22 cellular contexts compared by ENCODE assay signal in genomic region chr1:114338491-114338890, GRCh38.
"Had no signal": no experiment of that assay in that cellular context is flagged by ENCODE, and none has a peak within 500 bp of the region (broad histone marks: within the 10 kb centered on the region; RNA-seq: fewer than 3 reads in every experiment).

No MANE protein-coding gene starts in this region.

- ATAC-seq: gastroesophageal sphincter, left lung had no signal

- H3K27me3 Mint-ChIP-seq: activated CD4-positive, alpha-beta memory T cell treated with anti-CD3 and anti-CD28 coated beads for 36 hours had no signal

- H3K4me1 ChIP-seq: gastroesophageal sphincter, left lung, neural progenitor cell, uterus had no signal

- H3K27ac ChIP-seq: coronary artery, esophagus squamous epithelium, gastroesophageal sphincter, left lung, neural progenitor cell, testis, uterus had no signal

- H3K9me3 ChIP-seq: esophagus squamous epithelium, gastroesophageal sphincter, left lung, testis, uterus had no signal

- H3K36me3 ChIP-seq: esophagus squamous epithelium, gastroesophageal sphincter, left lung, neural progenitor cell, uterus had no signal

- DNase-seq: activated B cell treated with CpG ODN at 0.5 μM for 24 hours; activated CD4-positive, alpha-beta memory T cell treated with anti-CD3 and anti-CD28 coated beads for 36 hours; activated CD4-positive, alpha-beta T cell treated with anti-CD3 and anti-CD28 coated beads for 4 hours; activated naive CD4-positive, alpha-beta T cell treated with anti-CD3 and anti-CD28 coated beads for 36 hours; activated T-cell treated with anti-CD3 and anti-CD28 coated beads, Interleukin-2, amount 50 U/mL, for 48 hours; cerebellar nuclear complex; esophagus squamous epithelium; kidney glomerular epithelial cell; left lung; midbrain; retina; stimulated activated CD4-positive, alpha-beta T cell treated with anti-CD3 and anti-CD28 coated beads, Interleukin-4, amount 100 ng/mL, for 1 hour; stimulated activated naive CD4-positive, alpha-beta T cell; T1000; testis; trophoblast cell; uterus had no signal

- H3K27me3 ChIP-seq: gastroesophageal sphincter, neural progenitor cell, testis, uterus had no signal

- H3K27ac Mint-ChIP-seq: activated B cell treated with CpG ODN at 0.5 μM for 24 hours; activated CD4-positive, alpha-beta memory T cell treated with anti-CD3 and anti-CD28 coated beads for 36 hours; activated naive CD4-positive, alpha-beta T cell treated with anti-CD3 and anti-CD28 coated beads for 36 hours; neural progenitor cell; progenitor cell of endocrine pancreas had no signal

- H3K4me3 Mint-ChIP-seq: activated B cell treated with CpG ODN at 0.5 μM for 24 hours; activated CD4-positive, alpha-beta memory T cell treated with anti-CD3 and anti-CD28 coated beads for 36 hours; activated naive CD4-positive, alpha-beta T cell treated with anti-CD3 and anti-CD28 coated beads for 36 hours; neural progenitor cell had no signal

- H3K4me1 Mint-ChIP-seq: activated B cell treated with CpG ODN at 0.5 μM for 24 hours, neural progenitor cell had no signal

- H3K9me3 Mint-ChIP-seq: activated B cell treated with CpG ODN at 0.5 μM for 24 hours; activated CD4-positive, alpha-beta memory T cell treated with anti-CD3 and anti-CD28 coated beads for 36 hours; neural progenitor cell had no signal

- H3K36me3 Mint-ChIP-seq: activated CD4-positive, alpha-beta memory T cell treated with anti-CD3 and anti-CD28 coated beads for 36 hours; neural progenitor cell had no signal

- H3K4me3 ChIP-seq: coronary artery, esophagus squamous epithelium, gastroesophageal sphincter, left lung, lung, neural progenitor cell, testis, uterus had no signal
